In the genomic region with DNA sequence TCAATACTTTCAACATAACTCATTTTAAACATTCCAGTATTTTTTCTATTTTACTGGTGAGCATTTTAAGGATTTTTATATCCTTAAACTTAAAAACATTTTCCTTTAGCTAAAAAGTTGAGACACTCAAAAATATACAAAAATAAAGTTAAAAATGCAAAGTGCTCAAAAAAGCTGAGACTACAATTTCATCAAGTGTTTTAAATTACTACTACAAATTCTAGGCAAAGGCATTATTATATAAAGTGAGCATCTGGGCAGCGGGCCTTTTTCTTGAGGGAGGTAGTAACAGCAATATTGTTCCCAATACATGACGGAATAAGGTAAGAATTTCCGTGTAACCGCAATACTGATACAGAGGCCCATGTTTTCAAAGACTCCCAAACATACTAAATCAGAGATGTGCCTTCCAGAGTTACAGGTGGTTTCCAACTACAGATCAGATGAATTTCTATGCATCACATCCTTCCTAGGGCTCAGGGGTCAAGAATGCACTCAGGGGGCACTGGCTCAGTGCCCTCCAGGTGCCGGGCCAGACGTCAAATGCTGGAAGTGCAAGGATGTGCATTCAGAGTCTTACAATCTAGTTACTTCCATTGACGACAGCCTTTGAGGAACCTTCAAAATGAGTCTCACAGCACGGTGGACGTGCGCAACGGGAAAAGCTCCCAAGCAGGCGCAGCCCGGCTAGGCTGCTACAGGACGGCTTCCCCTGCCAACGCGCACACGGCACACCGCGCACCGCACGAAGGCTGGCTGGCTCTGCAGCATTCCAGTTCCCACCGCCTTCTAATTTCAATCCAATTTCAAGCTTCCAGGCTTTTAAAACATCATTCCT, we compare ENCODE assay signal across 8 cellular contexts. TPM values are rescaled to one million over a fixed set of nuclear protein-coding genes. Genes with fewer than 3 reads are reported as not detected.
A peak's percentile ranks its signal among the peaks of the same experiment; 100 is the strongest.
DNase-seq lines count a peak whose midpoint lies in the region; ATAC-seq, FAIRE-seq and TF ChIP-seq lines count a peak whose summit lies in the region.

No MANE protein-coding gene starts in this region.

- no peaks in the 10 kb centered on the region for H3K9me3 ChIP-seq in BE2C
- H3K9me3 ChIP-seq in kidney (ENCODE audit: control insufficient read depth in 1 of 2, low read length in 2 of 2), result no peaks in the 10 kb centered on the region

- H3K4me1 Mint-ChIP-seq in IgD-negative memory B cell, result peaks cover 11 to 27% (median 24%) of the 10 kb centered on the region in 3 donors

- no peaks in the 10 kb centered on the region for H3K27me3 Mint-ChIP-seq in IgD-negative memory B cell

- DNase-seq in BE2C (peak; percentile 38), T-helper 9 cell (peak; percentile 20), cerebellar cortex (ENCODE audit: low spot score) (peak; percentile 34), kidney (peak; percentile 85)
- DNase-seq in stimulated activated CD4-positive, alpha-beta T cell treated with anti-CD3 and anti-CD28 coated beads, Interleukin-15, amount 100 ng/mL, for 24 hours, result peak; percentile 49

- peak overlapping the region; percentile 91 to 97 (median 94) for H3K4me3 Mint-ChIP-seq in IgD-negative memory B cell

- ATAC-seq in GM19035 (IDR thresholded peaks at IDR 0.05; ENCODE audit: unreplicated experiment), result peak; percentile 20
- no peak for ATAC-seq in HG02610 (IDR thresholded peaks at IDR 0.05; ENCODE audit: unreplicated experiment)

- H3K27ac Mint-ChIP-seq in IgD-negative memory B cell, result peak overlapping the region; percentile 91 to 99 (median 92)

- no peaks in the 10 kb centered on the region for H3K36me3 Mint-ChIP-seq in IgD-negative memory B cell

- no peaks in the 10 kb centered on the region for H3K27me3 ChIP-seq in BE2C

- FAIRE-seq in kidney (lab: Jason Lieb, UNC), result no peak

- TF ChIP-seq CTCF in BE2C (IDR thresholded peaks at IDR 0.05; ENCODE audit: low read depth, low read length), result no peak
- no peak for TF ChIP-seq CTCF in kidney (IDR thresholded peaks at IDR 0.05; ENCODE audit: borderline replicate concordance, extremely low read depth, insufficient read depth)

- peaks cover under 1% of the 10 kb centered on the region; the same call in 1 of the 2 replicates for H3K36me3 ChIP-seq in BE2C
- no peaks in the 10 kb centered on the region for H3K36me3 ChIP-seq in kidney (ENCODE audit: control insufficient read depth in 1 of 2, insufficient read depth in 2 of 2, low read length in 2 of 2)

- H3K27ac ChIP-seq in kidney (ENCODE audit: low read depth in 2 of 2, low read length in 2 of 2), result peak overlapping the region; percentile 79 to 84

- H3K4me1 ChIP-seq in BE2C (peaks cover 8% of the 10 kb centered on the region; the same call in 1 of the 2 replicates), kidney (ENCODE audit: control insufficient read depth in 1 of 2, insufficient read depth in 1 of 2, low read depth in 1 of 2, low read length in 2 of 2) (peaks cover 0 to 7% of the 10 kb centered on the region in 2 donors)

- peak overlapping the region; percentile 84 for H3K4me3 ChIP-seq in BE2C (ENCODE audit: low read depth, low read length)
- H3K4me3 ChIP-seq in kidney (ENCODE audit: low read length in 2 of 2), result peak overlapping the region; percentile 82 to 84

- H3K9me3 Mint-ChIP-seq in IgD-negative memory B cell, result no peaks in the 10 kb centered on the region

- intact Hi-C loops in kidney (cut with DNase I), result no loop called here

- H3K9ac ChIP-seq in kidney (ENCODE audit: low read length in 2 of 2), result peak overlapping the region; percentile 50 to 86

RNA-seq across cellular contexts. Expression of a gene that starts 1.7 kb away (rescaled TPM):
- 20.5 TPM for polyA plus RNA-seq in BE2C (2012; ENCODE audit: insufficient read depth, insufficient read length, low read depth)
- polyA plus RNA-seq in IgD-negative memory B cell, result 7.1 TPM
- 35.9 TPM for total RNA-seq in kidney
- polyA plus RNA-seq in kidney (ENCODE audit: insufficient read depth, low read depth, low replicate concordance), result 34.5 TPM

RNA-seq across cellular contexts. Expression of a gene that starts 20.7 kb away (rescaled TPM):
- 34.9 TPM for polyA plus RNA-seq in BE2C (2012; ENCODE audit: insufficient read depth, insufficient read length, low read depth)
- polyA plus RNA-seq in IgD-negative memory B cell (7.8 TPM), kidney (ENCODE audit: insufficient read depth, low read depth, low replicate concordance) (10.9 TPM)
- 23.1 TPM for total RNA-seq in kidney

RNA-seq across cellular contexts. Expression of a gene that starts 20.8 kb away (rescaled TPM):
- polyA plus RNA-seq in BE2C (2012; ENCODE audit: insufficient read depth, insufficient read length, low read depth), result 25.1 TPM
- 8.6 TPM for polyA plus RNA-seq in IgD-negative memory B cell
- total RNA-seq in kidney, result 45.0 TPM
- 12.3 TPM for polyA plus RNA-seq in kidney (ENCODE audit: insufficient read depth, low read depth, low replicate concordance)

RNA-seq across cellular contexts. Expression of a gene that starts 28.8 kb away (rescaled TPM):
- 2.7 TPM for polyA plus RNA-seq in BE2C (2012; ENCODE audit: insufficient read depth, insufficient read length, low read depth)
- polyA plus RNA-seq in IgD-negative memory B cell, result 1.0 TPM
- 1.9 TPM for total RNA-seq in kidney
- polyA plus RNA-seq in kidney (ENCODE audit: insufficient read depth, low read depth, low replicate concordance), result 2.6 TPM

RNA-seq across cellular contexts. Expression of a gene that starts 28.8 kb away (rescaled TPM):
- polyA plus RNA-seq in BE2C (2012; ENCODE audit: insufficient read depth, insufficient read length, low read depth), result 50.5 TPM
- polyA plus RNA-seq in IgD-negative memory B cell (9.0 TPM), kidney (ENCODE audit: insufficient read depth, low read depth, low replicate concordance) (22.3 TPM)
- 36.8 TPM for total RNA-seq in kidney

Comparison
In these comparisons a context has a peak if more than half of its experiments do, and no peak if none do; other contexts are left out.
1. DNase-seq: peak in every context shown above with its lines; median percentile 85 in kidney; 49 in stimulated activated CD4-positive, alpha-beta T cell treated with anti-CD3 and anti-CD28 coated beads, Interleukin-15, amount 100 ng/mL, for 24 hours; 38 in BE2C; 34 in cerebellar cortex; 20 in T-helper 9 cell.